Comparison of ENCODE assay signal across 17 cellular contexts in the genomic region with DNA sequence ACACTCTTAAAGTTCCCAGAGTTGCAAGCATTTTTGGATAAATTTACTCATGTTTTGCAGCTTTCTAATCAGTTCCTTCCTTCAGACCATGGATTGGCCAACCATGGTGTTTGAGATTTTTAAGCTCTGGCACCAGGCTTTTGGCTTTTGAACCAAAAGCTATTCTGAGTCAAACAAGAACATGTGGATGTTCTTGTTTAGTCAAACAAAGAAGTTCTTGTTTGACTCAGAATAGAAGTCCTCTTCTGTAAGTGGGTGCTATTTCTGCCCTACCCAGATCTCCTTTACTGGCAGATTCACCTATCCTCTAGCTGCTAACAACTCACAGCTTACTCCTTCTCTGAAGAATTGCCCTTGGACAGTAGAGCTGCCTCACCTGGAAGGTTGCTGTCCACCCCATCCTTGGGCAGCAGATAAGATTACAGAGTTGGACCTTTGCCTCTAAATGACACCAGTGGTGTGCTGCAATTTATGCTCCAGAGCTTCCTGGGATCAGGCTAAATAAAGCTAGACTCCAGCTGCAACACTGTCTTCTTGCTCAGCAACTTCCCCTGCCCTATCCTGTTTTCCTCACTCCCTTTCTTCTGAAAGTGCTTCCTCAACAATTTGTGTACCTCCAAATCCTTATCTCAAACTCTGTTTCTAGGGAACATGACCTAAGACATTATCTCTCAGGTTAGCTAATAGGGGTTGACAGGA.
DNase-seq lines count a peak whose midpoint lies in the region; ATAC-seq, FAIRE-seq and TF ChIP-seq lines count a peak whose summit lies in the region.
"Had no signal": no experiment of that assay in that cellular context is flagged by ENCODE, and none has a peak within 500 bp of the region (broad histone marks: within the 10 kb centered on the region; RNA-seq: fewer than 3 reads in every experiment).

No MANE protein-coding gene starts in this region.

- in situ Hi-C loops in GM12878 (cut with MboI), result no loop called here

- no peaks in the 10 kb centered on the region for H3K79me2 ChIP-seq in GM12878 (ENCODE audit: control insufficient read depth, insufficient read depth, low read length)

- TF ChIP-seq EP300 in GM12878 (IDR thresholded peaks at IDR 0.05; ENCODE audit: borderline replicate concordance in 1 of 2, control insufficient read depth in 1 of 2, low read depth in 2 of 2, low read length in 2 of 2), result no peak

- no peaks in the 10 kb centered on the region for H3K9me3 ChIP-seq in GM12878 (replicated peaks; ENCODE audit: control insufficient read depth, insufficient read depth, low read length)
- H3K9me3 ChIP-seq: adrenal gland, upper lobe of right lung had no signal

- no peaks in the 10 kb centered on the region for H4K20me1 ChIP-seq in GM12878 (ENCODE audit: control insufficient read depth, insufficient read depth)

- H3K27me3 ChIP-seq in GM12878 (replicated peaks in 1 of 2; ENCODE audit: control insufficient read depth in 2 of 2, insufficient read depth in 2 of 2, low read length in 1 of 2), result peaks cover 0 to 2% of the 10 kb centered on the region in 2 experiments; a peak in 2 of 4 replicates
- H3K27me3 ChIP-seq: adrenal gland, upper lobe of right lung had no signal

- intact Hi-C loops in GM12878 (cut with micrococcal nuclease; ENCODE audit: unreplicated experiment), result no loop called here

- no peak for TF ChIP-seq RAD21 in GM12878 (IDR thresholded peaks at IDR 0.05; ENCODE audit: insufficient read depth, low read depth, low read length)

- CTCF ChIA-PET in GM12878 (lab: Yijun Ruan, JAX), result interaction anchor here (0.8 to 1.7 kb wide), 2 partner anchors 14 to 307 kb away, joined by 4 read pairs; no protein-coding TSS in a partner anchor

- no peak overlapping the region for H3K4me3 ChIP-seq in GM12878
- H3K4me3 ChIP-seq: adrenal gland, upper lobe of right lung had no signal

- DNase-seq in COLO829 (ENCODE audit: low spot score) (peak; percentile 50), GM12878 (ENCODE audit: low read depth, low spot score) (no peak), NCI-H2107 treated with DMSO at 0.1 percent for 48 hours (lab: John Stamatoyannopoulos, UW; ENCODE audit: unreplicated experiment) (no peak), HuH-7.5 (ENCODE audit: low spot score) (no peak), amygdala (lab: John Stamatoyannopoulos, UW) (no peak)
- no peak for DNase-seq in stimulated activated CD4-positive, alpha-beta T cell treated with anti-CD3 and anti-CD28 coated beads, Interleukin-15, amount 100 ng/mL, for 24 hours
- DNase-seq: activated CD8-positive, alpha-beta memory T cell treated with anti-CD3 and anti-CD28 coated beads, Interleukin-2, amount 50 U/mL, for 4 hours; adrenal gland; DMS153; foreskin fibroblast; kidney glomerular epithelial cell; MV-4-11; NCI-H524; upper lobe of right lung had no signal

- H3K27ac ChIP-seq in GM12878 (ENCODE audit: control insufficient read depth, insufficient read depth), result no peak overlapping the region
- H3K27ac ChIP-seq: adrenal gland, upper lobe of right lung had no signal

- no peaks in the 10 kb centered on the region for H3K36me3 ChIP-seq in GM12878 (ENCODE audit: control insufficient read depth in 2 of 2, insufficient read depth in 2 of 2, low read length in 1 of 2)
- H3K36me3 ChIP-seq: adrenal gland, upper lobe of right lung had no signal

- RAD21 ChIA-PET in GM12878 (lab: Charles Lee; ENCODE audit: unreplicated experiment), result no interaction called here

- H2AFZ ChIP-seq in GM12878 (ENCODE audit: control insufficient read depth, low read depth, low read length), result no peak overlapping the region

- no peak overlapping the region for H3K4me2 ChIP-seq in GM12878 (ENCODE audit: control insufficient read depth, insufficient read depth)

- BruUV-seq in GM12878 (replicated peaks; lab: Mats Ljungman, UMichigan), result no TSS peak

- no peak for TF ChIP-seq CTCF in GM12878 (IDR thresholded peaks at IDR 0.05 in 2 of 3, conservative IDR thresholded peaks at IDR 0.05 in 1 of 3; ENCODE audit: control insufficient read depth in 2 of 3, extremely low read depth in 1 of 3, insufficient read depth in 1 of 3, low read depth in 3 of 3, low read length in 3 of 3)

- no peaks in the 10 kb centered on the region for H3K4me1 ChIP-seq in GM12878 (ENCODE audit: control insufficient read depth, insufficient read depth, low read length)
- H3K4me1 ChIP-seq: adrenal gland, upper lobe of right lung had no signal

- ATAC-seq in GM19351 (IDR thresholded peaks at IDR 0.05; ENCODE audit: unreplicated experiment), result peak; percentile 97
- ATAC-seq in HG02870 (IDR thresholded peaks at IDR 0.05; ENCODE audit: unreplicated experiment), result peak; percentile 96
- ATAC-seq in GM12878, result peak; percentile 56
- ATAC-seq: upper lobe of right lung had no signal

- SMC1A ChIA-PET in GM12878 (lab: Charles Lee; ENCODE audit: uncharacterized antibody, unreplicated experiment), result interaction anchor here (1.3 kb wide), 1 partner anchor 12 kb away, joined by 3 read pairs; no protein-coding TSS in a partner anchor

- POLR2A ChIA-PET in GM12878 (lab: Charles Lee), result no interaction called here

- H3K9ac ChIP-seq in GM12878 (ENCODE audit: control insufficient read depth, insufficient read depth, low read length), result no peak overlapping the region

- no peak for TF ChIP-seq POLR2A in GM12878 (IDR thresholded peaks at IDR 0.05; ENCODE audit: low read depth, low read length)

- FAIRE-seq in GM12878 (lab: Jason Lieb, UNC), result no peak
- FAIRE-seq: TTC549 had no signal

TF ChIP-seq in GM12878, 131 proteins besides CTCF, POLR2A, EP300 and RAD21 (continues in another document):
- peak; percentile 68 for TF ChIP-seq MEF2A (IDR thresholded peaks at IDR 0.05; ENCODE audit: insufficient read depth, low read depth, low read length)
- TF ChIP-seq CEBPB (IDR thresholded peaks at IDR 0.05; ENCODE audit: borderline replicate concordance in 1 of 2, low read depth in 2 of 2, low read length in 2 of 2), result no peak
- no peak for TF ChIP-seq RELA (IDR thresholded peaks at IDR 0.05; ENCODE audit: borderline replicate concordance, partially characterized antibody)
- TF ChIP-seq KLF5 (IDR thresholded peaks at IDR 0.05; ENCODE audit: partially characterized antibody), result no peak
- TF ChIP-seq, protein P1, sequence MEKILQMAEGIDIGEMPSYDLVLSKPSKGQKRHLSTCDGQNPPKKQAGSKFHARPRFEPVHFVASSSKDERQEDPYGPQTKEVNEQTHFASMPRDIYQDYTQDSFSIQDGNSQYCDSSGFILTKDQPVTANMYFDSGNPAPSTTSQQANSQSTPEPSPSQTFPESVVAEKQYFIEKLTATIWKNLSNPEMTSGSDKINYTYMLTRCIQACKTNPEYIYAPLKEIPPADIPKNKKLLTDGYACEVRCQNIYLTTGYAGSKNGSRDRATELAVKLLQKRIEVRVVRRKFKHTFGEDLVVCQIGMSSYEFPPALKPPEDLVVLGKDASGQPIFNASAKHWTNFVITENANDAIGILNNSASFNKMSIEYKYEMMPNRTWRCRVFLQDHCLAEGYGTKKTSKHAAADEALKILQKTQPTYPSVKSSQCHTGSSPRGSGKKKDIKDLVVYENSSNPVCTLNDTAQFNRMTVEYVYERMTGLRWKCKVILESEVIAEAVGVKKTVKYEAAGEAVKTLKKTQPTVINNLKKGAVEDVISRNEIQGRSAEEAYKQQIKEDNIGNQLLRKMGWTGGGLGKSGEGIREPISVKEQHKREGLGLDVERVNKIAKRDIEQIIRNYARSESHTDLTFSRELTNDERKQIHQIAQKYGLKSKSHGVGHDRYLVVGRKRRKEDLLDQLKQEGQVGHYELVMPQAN (conservative IDR thresholded peaks at IDR 0.05), result no peak
- TF ChIP-seq NBN (IDR thresholded peaks at IDR 0.05), result no peak
- TF ChIP-seq KDM1A (IDR thresholded peaks at IDR 0.05; ENCODE audit: borderline replicate concordance), result no peak
- no peak for TF ChIP-seq CBFB (IDR thresholded peaks at IDR 0.05; ENCODE audit: low read depth)
- TF ChIP-seq, protein P2, sequence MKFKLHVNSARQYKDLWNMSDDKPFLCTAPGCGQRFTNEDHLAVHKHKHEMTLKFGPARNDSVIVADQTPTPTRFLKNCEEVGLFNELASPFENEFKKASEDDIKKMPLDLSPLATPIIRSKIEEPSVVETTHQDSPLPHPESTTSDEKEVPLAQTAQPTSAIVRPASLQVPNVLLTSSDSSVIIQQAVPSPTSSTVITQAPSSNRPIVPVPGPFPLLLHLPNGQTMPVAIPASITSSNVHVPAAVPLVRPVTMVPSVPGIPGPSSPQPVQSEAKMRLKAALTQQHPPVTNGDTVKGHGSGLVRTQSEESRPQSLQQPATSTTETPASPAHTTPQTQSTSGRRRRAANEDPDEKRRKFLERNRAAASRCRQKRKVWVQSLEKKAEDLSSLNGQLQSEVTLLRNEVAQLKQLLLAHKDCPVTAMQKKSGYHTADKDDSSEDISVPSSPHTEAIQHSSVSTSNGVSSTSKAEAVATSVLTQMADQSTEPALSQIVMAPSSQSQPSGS (IDR thresholded peaks at IDR 0.05; ENCODE audit: low read length), result 0 out of 2 replicates have a peak, but pooled peaks have one; percentile 20
- TF ChIP-seq JUNB (IDR thresholded peaks at IDR 0.05), result peak; percentile 90
- no peak for TF ChIP-seq ZNF687 (IDR thresholded peaks at IDR 0.05)
